30 cellular contexts compared by ENCODE assay signal in the genomic region with DNA sequence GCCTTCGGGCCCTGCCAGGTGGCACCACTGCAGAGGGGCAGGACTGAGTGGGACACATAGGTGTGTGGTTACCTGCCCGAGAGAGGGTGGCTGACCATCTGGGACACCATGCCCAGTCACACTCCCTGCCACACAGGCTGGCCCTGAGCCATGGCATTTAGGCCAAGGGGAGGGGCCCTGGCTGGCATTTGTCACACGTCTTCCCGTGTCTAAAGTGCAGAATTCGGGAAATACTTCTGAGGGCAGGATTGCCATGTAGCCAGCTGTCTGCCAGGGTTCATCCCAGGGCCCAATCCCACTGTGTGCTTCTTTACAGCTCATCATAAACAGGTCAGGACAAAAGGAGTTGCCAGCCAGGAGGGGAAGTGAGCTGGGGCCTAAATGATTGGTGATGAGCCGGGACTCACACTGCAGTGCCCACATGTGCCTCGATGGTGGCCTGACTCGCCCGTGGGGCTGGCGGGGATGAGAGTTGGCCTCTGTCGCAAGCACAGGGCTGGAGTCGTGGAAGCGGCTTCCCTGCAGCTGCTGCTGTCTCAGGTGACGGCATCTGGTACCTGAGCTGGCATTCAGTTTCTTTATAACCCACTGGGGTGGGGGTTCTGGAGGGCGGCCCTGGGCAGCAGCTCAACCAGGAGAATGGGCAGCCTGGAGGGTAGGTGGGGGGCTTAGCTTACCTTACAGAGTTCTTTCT. TPM values are rescaled to one million over a fixed set of nuclear protein-coding genes. Genes with fewer than 3 reads are reported as not detected.
DNase-seq lines count a peak whose midpoint lies in the region; TF ChIP-seq lines count a peak whose summit lies in the region.
"Had no signal": no experiment of that assay in that cellular context is flagged by ENCODE, and none has a peak within 500 bp of the region (broad histone marks: within the 10 kb centered on the region; RNA-seq: fewer than 3 reads in every experiment).

No MANE protein-coding gene starts in this region.

- H3K27me3 ChIP-seq in thyroid gland = no peaks in the 10 kb centered on the region
- no peaks in the 10 kb centered on the region for H3K27me3 ChIP-seq in BE2C
- H3K27me3 ChIP-seq: cardiac muscle cell, esophagus squamous epithelium, foreskin keratinocyte, tibial nerve had no signal

- DNase-seq in cerebellar cortex (ENCODE audit: low spot score) = peak; percentile 53
- peak; percentile 50 for DNase-seq in islet precursor cell
- DNase-seq in mesenteric fat pad (ENCODE audit: low spot score) = peak; percentile 73
- peak; percentile 33 to 73 for DNase-seq in thyroid gland
- no peak for DNase-seq in BE2C
- no peak for DNase-seq in activated naive CD4-positive, alpha-beta T cell treated with anti-CD3 and anti-CD28 coated beads, Interleukin-2, amount 50 U/mL, for 16 hours
- DNase-seq in iPS-NIHi7 (ENCODE audit: extremely low spot score) = no peak
- DNase-seq: activated CD4-positive, alpha-beta T cell treated with anti-CD3 and anti-CD28 coated beads for 36 hours; activated naive CD8-positive, alpha-beta T cell treated with anti-CD3 and anti-CD28 coated beads, Interleukin-2, amount 50 U/mL, for 24 hours; activated T-cell treated with anti-CD3 and anti-CD28 coated beads, Interleukin-2, amount 50 U/mL, for 48 hours; DND-41; esophagus squamous epithelium; foreskin keratinocyte; GM23248; Karpas-422; mesenchymal stem cell; naive B cell; NCI-H2029 treated with DMSO at 0.1 percent for 48 hours; NCI-H446; NCI-H774; SIG-M5; stimulated activated CD4-positive, alpha-beta T cell treated with anti-CD3 and anti-CD28 coated beads, Interleukin-4, amount 100 ng/mL, for 24 hours; T-helper 9 cell had no signal

- H3K4me1 ChIP-seq in thyroid gland = no peaks in the 10 kb centered on the region
- H3K4me1 ChIP-seq in BE2C = peaks cover 4% of the 10 kb centered on the region; the same call in 1 of the 2 replicates
- H3K4me1 ChIP-seq: esophagus squamous epithelium, foreskin keratinocyte, tibial nerve had no signal

- intact Hi-C loops in thyroid gland (cut with DNase I) = no loop called here

- H3K9me3 ChIP-seq in thyroid gland = no peaks in the 10 kb centered on the region
- H3K9me3 ChIP-seq in BE2C = no peaks in the 10 kb centered on the region
- H3K9me3 ChIP-seq: esophagus squamous epithelium, tibial nerve had no signal

- TF ChIP-seq POLR2A in thyroid gland (IDR thresholded peaks at IDR 0.05) = no peak

- H3K36me3 ChIP-seq in thyroid gland (no peaks in the 10 kb centered on the region), BE2C (no peaks in the 10 kb centered on the region)
- H3K36me3 ChIP-seq: cardiac muscle cell, esophagus squamous epithelium, tibial nerve had no signal

- TF ChIP-seq CTCF in thyroid gland (IDR thresholded peaks at IDR 0.05) (no peak), BE2C (IDR thresholded peaks at IDR 0.05; ENCODE audit: low read depth, low read length) (no peak)

- H3K27ac ChIP-seq in thyroid gland = no peak overlapping the region
- H3K27ac ChIP-seq: cardiac muscle cell, esophagus squamous epithelium, foreskin keratinocyte, GM23248, tibial nerve, VCaP had no signal

- H3K4me3 ChIP-seq in thyroid gland (replicated peaks in 1 of 3) (no peak overlapping the region), BE2C (ENCODE audit: low read depth, low read length) (no peak overlapping the region)
- H3K4me3 ChIP-seq: cardiac muscle cell, esophagus squamous epithelium, GM23248, tibial nerve had no signal

- 74 to 95% methylated on average over 9 to 12 of the region's 15 CpGs for WGBS in thyroid gland, 2 donors

RNA-seq across cellular contexts. Expression of gene UNC93A, which starts 5.9 kb away (rescaled TPM):
- total RNA-seq in mesenteric fat pad (not detected), thyroid gland (not detected)
- not detected for polyA plus RNA-seq in BE2C (2012; ENCODE audit: insufficient read depth, insufficient read length, low read depth)
- total RNA-seq: activated CD4-positive, alpha-beta T cell treated with anti-CD3 and anti-CD28 coated beads for 36 hours; astrocyte; cardiac muscle cell; foreskin keratinocyte; GM23248; kidney epithelial cell; pulmonary artery endothelial cell; tibial nerve had no signal
- polyA plus RNA-seq: cardiac muscle cell, CD14-positive monocyte, foreskin keratinocyte, GM23248 had no signal

RNA-seq across cellular contexts. Expression of gene TTLL2, which starts 39.7 kb away (rescaled TPM):
- total RNA-seq in mesenteric fat pad (not detected), thyroid gland (under 1 TPM in 1 of 4 donors, not detected in 3; 0.40 TPM)
- 0.69 TPM for polyA plus RNA-seq in BE2C (2012; ENCODE audit: insufficient read depth, insufficient read length, low read depth)
- total RNA-seq: activated CD4-positive, alpha-beta T cell treated with anti-CD3 and anti-CD28 coated beads for 36 hours; astrocyte; cardiac muscle cell; esophagus squamous epithelium; foreskin keratinocyte; GM23248; kidney epithelial cell; pulmonary artery endothelial cell; tibial nerve had no signal
- polyA plus RNA-seq: cardiac muscle cell, CD14-positive monocyte, foreskin keratinocyte, GM23248 had no signal

Comparison
In these comparisons a context has a peak if more than half of its experiments do, and no peak if none do; other contexts are left out.
1. DNase-seq: peak in cerebellar cortex (single experiment), islet precursor cell (single experiment), mesenteric fat pad (single experiment) and thyroid gland (2 of 2); none in BE2C (single experiment), activated naive CD4-positive, alpha-beta T cell treated with anti-CD3 and anti-CD28 coated beads, Interleukin-2, amount 50 U/mL, for 16 hours (single experiment) and iPS-NIHi7 (single experiment).